Comparison of ENCODE assay signal across 8 cellular contexts in the genomic region with DNA sequence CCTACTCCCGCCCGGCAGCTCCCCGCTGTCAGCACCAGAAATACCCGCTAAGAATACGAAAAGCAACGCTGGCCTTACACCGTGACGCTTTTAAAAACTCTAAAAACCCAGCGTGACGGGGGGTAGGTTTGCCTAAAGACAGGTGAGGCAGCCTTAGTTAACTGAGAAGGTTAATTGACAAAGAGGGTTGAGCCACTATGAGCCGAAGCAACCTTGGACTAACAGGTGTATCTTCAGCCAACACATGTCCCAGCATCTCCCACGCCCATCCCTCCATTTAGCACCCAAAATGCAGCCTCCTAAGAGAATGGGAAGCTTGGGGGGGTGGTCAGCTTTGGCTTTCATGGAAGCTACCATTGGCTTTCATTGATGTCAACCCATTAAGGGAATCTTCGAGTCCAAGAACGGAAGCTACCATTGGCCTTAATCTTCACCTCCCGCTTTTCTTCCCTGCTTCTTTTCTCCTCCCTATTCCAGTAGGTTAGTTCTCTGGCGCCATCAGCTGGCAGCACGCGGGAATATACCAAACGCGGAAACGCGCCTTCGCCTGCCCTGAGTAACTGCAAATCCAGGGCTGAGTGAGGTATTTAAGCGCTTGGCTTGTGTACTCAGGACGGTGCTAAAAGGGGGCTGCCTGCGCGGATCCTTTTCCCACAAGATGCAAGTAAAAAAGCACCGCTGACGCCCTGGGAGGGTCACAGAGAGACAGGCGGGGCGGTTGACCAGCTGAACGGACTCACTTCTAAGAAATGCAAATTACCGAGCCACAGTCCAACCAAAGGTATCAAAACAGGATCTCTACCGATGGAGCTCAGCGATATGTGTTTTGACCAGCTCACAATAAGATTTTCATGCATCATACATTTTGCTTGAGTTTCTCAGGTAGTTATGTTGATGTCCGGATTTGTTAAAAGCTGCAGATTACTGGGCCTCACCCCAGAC. TPM values are rescaled to one million over a fixed set of nuclear protein-coding genes. Genes with fewer than 3 reads are reported as not detected.
DNase-seq lines count a peak whose midpoint lies in the region; ATAC-seq and TF ChIP-seq lines count a peak whose summit lies in the region.

No MANE protein-coding gene starts in this region.

- peak; percentile 77 for ATAC-seq in HG03439 (IDR thresholded peaks at IDR 0.05; ENCODE audit: unreplicated experiment)
- ATAC-seq in HG02588 (IDR thresholded peaks at IDR 0.05; ENCODE audit: unreplicated experiment), result no peak

- no peak overlapping the region for H2BK5ac ChIP-seq in mesendoderm (ENCODE audit: low read length)

- H2BK15ac ChIP-seq in mesendoderm (replicated peaks; ENCODE audit: low read depth), result no peak overlapping the region

- WGBS in mesendoderm (ENCODE audit: extremely low coverage, insufficient coverage, low lambda C conversion rate), result no CpG with 5 or more reads among the region's 36 CpGs

- no peak overlapping the region for H4K8ac ChIP-seq in mesendoderm (ENCODE audit: low read depth, low read length)

- H4K5ac ChIP-seq in mesendoderm (ENCODE audit: low read length), result no peak overlapping the region

- H3K79me1 ChIP-seq in mesendoderm (ENCODE audit: low read length), result no peaks in the 10 kb centered on the region

- TF ChIP-seq CTCF in 22Rv1 (IDR thresholded peaks at IDR 0.05), result peak; percentile 70

- DNase-seq in GM04504 (ENCODE audit: low read depth), result peak; percentile 18
- DNase-seq in SHP77 treated with DMSO at 0.1 percent for 48 hours (lab: John Stamatoyannopoulos, UW), result peak; percentile 40
- peak; percentile 64 for DNase-seq in epithelial cell of prostate (ENCODE audit: low read depth, low spot score)
- peak; percentile 99 for DNase-seq in mesendoderm
- no peak for DNase-seq in NCI-H2107 treated with DMSO at 0.1 percent for 48 hours (lab: John Stamatoyannopoulos, UW; ENCODE audit: unreplicated experiment)

- H3K27ac ChIP-seq in 22Rv1, result 0 out of 2 replicates have a peak overlapping the region, but pooled peaks have one; percentile 23
- no peak overlapping the region for H3K27ac ChIP-seq in epithelial cell of prostate
- no peak overlapping the region for H3K27ac ChIP-seq in mesendoderm (ENCODE audit: low read depth, low read length)

- H3K4me1 ChIP-seq in mesendoderm (ENCODE audit: control insufficient read depth, low read depth, low read length), result no peaks in the 10 kb centered on the region

- H2BK120ac ChIP-seq in mesendoderm (ENCODE audit: low read depth, low read length), result no peak overlapping the region

- H3K56ac ChIP-seq in mesendoderm (ENCODE audit: low read length), result peak overlapping the region; percentile 10

- H3K4ac ChIP-seq in mesendoderm (ENCODE audit: low read depth, low read length), result no peak overlapping the region

- H3K9ac ChIP-seq in mesendoderm (ENCODE audit: low read length), result peak overlapping the region; percentile 8

- H3K79me2 ChIP-seq in mesendoderm (ENCODE audit: control insufficient read depth, insufficient read depth, low read length), result no peaks in the 10 kb centered on the region

- H2AK5ac ChIP-seq in mesendoderm (ENCODE audit: low read length), result no peak overlapping the region

- no peaks in the 10 kb centered on the region for H3K36me3 ChIP-seq in mesendoderm (ENCODE audit: control insufficient read depth, insufficient read depth, low read length)

- H3K4me3 ChIP-seq in mesendoderm (ENCODE audit: low read length), result no peak overlapping the region

- H3K23ac ChIP-seq in mesendoderm (ENCODE audit: low read length), result no peak overlapping the region

- H3K18ac ChIP-seq in mesendoderm (ENCODE audit: low read length), result no peak overlapping the region

- no peaks in the 10 kb centered on the region for H3K27me3 ChIP-seq in mesendoderm (ENCODE audit: insufficient read depth, low read length, poor library complexity)

- H3K4me2 ChIP-seq in mesendoderm (ENCODE audit: low read length), result peak overlapping the region; percentile 1

RNA-seq across cellular contexts. Expression of a gene that starts 38.5 kb away (rescaled TPM):
- 3.5 TPM for polyA plus RNA-seq in mesendoderm (2013, experiment 1 of 2)
- 3.5 TPM for polyA plus RNA-seq in mesendoderm (2013, experiment 2 of 2)

RNA-seq across cellular contexts. Expression of a gene that starts 56.2 kb away (rescaled TPM):
- polyA plus RNA-seq in mesendoderm (2013, experiment 1 of 2), result 0.14 TPM
- 0.10 TPM for polyA plus RNA-seq in mesendoderm (2013, experiment 2 of 2)
